8 cellular contexts compared by ENCODE assay signal in the genomic region with DNA sequence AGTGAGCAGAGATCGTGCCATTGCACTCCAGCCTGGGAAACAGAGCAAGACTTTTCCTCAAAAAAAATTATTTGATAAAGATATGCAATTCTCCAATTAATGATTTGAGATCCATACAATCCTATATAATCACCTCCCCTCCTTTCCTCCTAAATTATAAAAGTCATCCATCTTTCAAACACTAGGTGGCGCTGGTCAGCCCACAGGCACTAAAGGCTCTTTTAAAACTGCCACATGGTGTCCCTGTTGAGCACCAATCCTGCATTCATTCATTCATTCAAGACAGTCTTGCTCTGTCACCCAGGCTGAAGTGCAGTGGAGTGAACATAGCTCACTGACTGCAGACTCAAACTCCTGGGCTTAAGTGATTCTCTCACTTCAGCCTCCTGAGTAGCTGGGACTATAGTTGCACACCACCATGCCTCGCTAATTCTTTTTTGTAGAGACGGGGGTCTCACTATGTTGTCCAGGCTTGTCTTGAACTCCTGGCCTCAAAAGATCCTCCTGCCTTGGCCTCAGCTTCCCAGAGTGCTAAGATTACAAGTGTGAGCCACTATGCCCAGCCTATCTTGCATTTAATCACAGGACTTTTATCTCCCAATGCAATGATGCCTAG. TPM values are rescaled to one million over a fixed set of nuclear protein-coding genes. Genes with fewer than 3 reads are reported as not detected.
DNase-seq lines count a peak whose midpoint lies in the region; ATAC-seq, FAIRE-seq and TF ChIP-seq lines count a peak whose summit lies in the region.

No MANE protein-coding gene starts in this region.

- H3K4me1 ChIP-seq in IMR-90 (ENCODE audit: control insufficient read depth, insufficient read depth, low read length) (peaks cover 3% of the 10 kb centered on the region), uterus (no peaks in the 10 kb centered on the region)

- H3K27ac ChIP-seq in IMR-90 (ENCODE audit: insufficient read depth, low read length) (no peak overlapping the region), uterus (no peak overlapping the region)

- H3K79me1 ChIP-seq in IMR-90 (ENCODE audit: low read depth in 1 of 2, low read length in 2 of 2) = no peaks in the 10 kb centered on the region

- no peak overlapping the region for H3K4ac ChIP-seq in IMR-90 (ENCODE audit: low read depth, low read length)

- H2AFZ ChIP-seq in IMR-90 (replicated peaks; ENCODE audit: low read length, poor library complexity) = no peak overlapping the region

- H3K9me3 ChIP-seq in IMR-90 (ENCODE audit: control insufficient read depth, insufficient read depth, low read length) = no peaks in the 10 kb centered on the region
- no peaks in the 10 kb centered on the region for H3K9me3 ChIP-seq in uterus

- H4K8ac ChIP-seq in IMR-90 (ENCODE audit: low read depth in 2 of 2, low read length in 2 of 2) = no peak overlapping the region

- peak; percentile 13; the same call in 1 of the 2 replicates for ATAC-seq in IMR-90 (ENCODE audit: low read depth)

- H2BK5ac ChIP-seq in IMR-90 (ENCODE audit: low read depth, low read length, poor library complexity, severe bottlenecking) = no peak overlapping the region

- TF ChIP-seq RAD21 in IMR-90 (IDR thresholded peaks at IDR 0.05; ENCODE audit: low read length) = peak; percentile 62

- no peak overlapping the region for H2AK5ac ChIP-seq in IMR-90 (ENCODE audit: low read depth, low read length)

- intact Hi-C loops in IMR-90 (cut with micrococcal nuclease) = loop anchor here (1.0 kb wide), 1 partner anchor 829 kb away; no protein-coding TSS in a partner anchor
- intact Hi-C loops in uterus (cut with DNase I; ENCODE audit: low total_unique reads) = no loop called here

- H4K91ac ChIP-seq in IMR-90 (ENCODE audit: insufficient read depth, low read depth, low read length) = no peak overlapping the region

- peak; percentile 62 for DNase-seq in D341Med (ENCODE audit: low spot score)
- peak; percentile 56 for DNase-seq in GM19239 (ENCODE audit: insufficient read length, low spot score)
- peak; percentile 68 for DNase-seq in IMR-90
- DNase-seq in SKM-1 (lab: John Stamatoyannopoulos, UW; ENCODE audit: unreplicated experiment) = peak; percentile 47
- peak; percentile 47 for DNase-seq in cerebellar cortex (ENCODE audit: low spot score)
- DNase-seq in lung microvascular endothelial cell (ENCODE audit: low read depth in 2 of 2) = peak; percentile 76 to 78
- DNase-seq in uterus = no peak
- no peak for DNase-seq in NCI-H510A treated with DMSO at 0.1 percent for 48 hours (lab: John Stamatoyannopoulos, UW)

- H2AK9ac ChIP-seq in IMR-90 (replicated peaks; ENCODE audit: low read depth, low read length, poor library complexity) = no peak overlapping the region

- H4K5ac ChIP-seq in IMR-90 (ENCODE audit: low read depth, low read length) = no peak overlapping the region

- POLR2A ChIA-PET in IMR-90 (lab: Charles Lee; ENCODE audit: unreplicated experiment) = no interaction called here

- H2BK15ac ChIP-seq in IMR-90 (ENCODE audit: low read depth, low read length) = no peak overlapping the region

- H2BK120ac ChIP-seq in IMR-90 (ENCODE audit: low read depth, low read length) = no peak overlapping the region

- dilution Hi-C loops in IMR-90 (cut with HindIII; ENCODE audit: low sequenced_read_pairs, unreplicated experiment) = no loop called here

- TF ChIP-seq CTCF in IMR-90 (conservative IDR thresholded peaks at IDR 0.05; ENCODE audit: low read depth, low read length) (peak; percentile 99), uterus (IDR thresholded peaks at IDR 0.05) (peak; percentile 19 to 48 (median 28))

- CTCF ChIA-PET in IMR-90 (lab: Yijun Ruan, JAX) = interaction anchor here (0.7 to 2.2 kb wide), 6 partner anchors 9 to 829 kb away, joined by 3 to 5 read pairs (median 3); no protein-coding TSS in a partner anchor

- BruUV-seq in IMR-90 (replicated peaks; lab: Mats Ljungman, UMichigan) = no TSS peak

- H3K27me3 ChIP-seq in IMR-90 (ENCODE audit: control insufficient read depth, insufficient read depth, low read length) = no peaks in the 10 kb centered on the region
- H3K27me3 ChIP-seq in uterus = no peaks in the 10 kb centered on the region

- 73% methylated on average over 2 of the region's 4 CpGs; no CpG with 5 or more reads in 1 of the 2 experiments for WGBS in IMR-90 (ENCODE audit: extremely low coverage in 2 of 2, insufficient read length in 1 of 2), 2 experiments

- no peak overlapping the region for H3K4me3 ChIP-seq in IMR-90 (ENCODE audit: insufficient read depth, low read depth, low read length)
- H3K4me3 ChIP-seq in uterus = no peak overlapping the region

- H4K20me1 ChIP-seq in IMR-90 (ENCODE audit: insufficient read depth, low read length) = no peaks in the 10 kb centered on the region

- no peak for TF ChIP-seq POLR2A in IMR-90 (IDR thresholded peaks at IDR 0.05; ENCODE audit: low read depth, low read length)
- TF ChIP-seq POLR2A in uterus (IDR thresholded peaks at IDR 0.05) = no peak

- in situ Hi-C loops in IMR-90 (cut with MboI; ENCODE audit: low sequenced_read_pairs) = no loop called here

- no peak for FAIRE-seq in GM19239 (lab: Jason Lieb, UNC)

- H2BK20ac ChIP-seq in IMR-90 (ENCODE audit: low read depth, low read length) = no peak overlapping the region

- no peak overlapping the region for H3K23ac ChIP-seq in IMR-90 (ENCODE audit: low read depth, low read length)

- no peak overlapping the region for H3K9ac ChIP-seq in IMR-90 (ENCODE audit: low read depth, low read length)

- no peak overlapping the region for H3K56ac ChIP-seq in IMR-90 (ENCODE audit: extremely low read depth, insufficient read depth, low read length)

- H3K18ac ChIP-seq in IMR-90 (ENCODE audit: low read depth, low read length) = no peak overlapping the region

- no peak overlapping the region for H3K4me2 ChIP-seq in IMR-90 (ENCODE audit: low read depth, low read length)

- 0 out of 2 replicates have a peak, but pooled peaks cover 3% of the 10 kb centered on the region for H3K9me1 ChIP-seq in IMR-90 (ENCODE audit: insufficient read depth, low read length)

- no peak overlapping the region for H3K14ac ChIP-seq in IMR-90 (replicated peaks; ENCODE audit: low read depth, low read length)

- H3K36me3 ChIP-seq in IMR-90 (ENCODE audit: control insufficient read depth, insufficient read depth, low read length) (no peaks in the 10 kb centered on the region), uterus (no peaks in the 10 kb centered on the region)

TF ChIP-seq in IMR-90, 13 proteins besides CTCF, POLR2A, EP300 and RAD21:
- TF ChIP-seq RCOR1 (IDR thresholded peaks at IDR 0.05; ENCODE audit: insufficient replicate concordance, low read length) = no peak
- peak; percentile 84 for TF ChIP-seq SMC3 (IDR thresholded peaks at IDR 0.05; ENCODE audit: low read depth, low read length)
TF ChIP-seq in IMR-90: peak in this region for 1.

RNA-seq across cellular contexts. Expression of a gene that starts 58.7 kb away (rescaled TPM):
- total RNA-seq in IMR-90 (2012; rRNA removed) = 11.5 and 12.5 TPM in 2 replicates
- polyA plus RNA-seq in IMR-90 (2012; rRNA removed) = 4.8 and 5.8 TPM in 2 replicates
- polyA plus RNA-seq in IMR-90 (2012; cell fraction: cytosol; rRNA removed) = 1.6 and 2.4 TPM in 2 replicates
- 0.59 and 3.6 TPM in 2 replicates for polyA plus RNA-seq in IMR-90 (2012; cell fraction: nucleus; rRNA removed; ENCODE audit: low replicate concordance)
- 45.1 and 76.4 TPM in 2 replicates for total RNA-seq in lung microvascular endothelial cell
- 1 to 10 TPM; 1.5 to 10.0 (median 2.4) TPM for total RNA-seq in uterus

Comparison
In these comparisons a context has a peak if more than half of its experiments do, and no peak if none do; other contexts are left out.
1. DNase-seq: peak in D341Med (single experiment), GM19239 (single experiment), IMR-90 (single experiment), SKM-1 (single experiment), cerebellar cortex (single experiment) and lung microvascular endothelial cell (2 of 2); none in uterus (0 of 2) and NCI-H510A treated with DMSO at 0.1 percent for 48 hours (single experiment).